ENCODE assay signal across 27 cellular contexts in genomic region chrX:135009838-135010237, GRCh38. TPM values are rescaled to one million over a fixed set of nuclear protein-coding genes. Genes with fewer than 3 reads are reported as not detected.
"Had no signal": no experiment of that assay in that cellular context is flagged by ENCODE, and none has a peak within 500 bp of the region (broad histone marks: within the 10 kb centered on the region; RNA-seq: fewer than 3 reads in every experiment).

No MANE protein-coding gene starts in this region.

- H3K4me1 Mint-ChIP-seq: activated CD4-positive, alpha-beta T cell treated with anti-CD3 and anti-CD28 coated beads, Interleukin-2, amount 10 ng/mL, durations not matched to agents 7 days and 5 days; activated naive CD4-positive, alpha-beta T cell treated with anti-CD3 and anti-CD28 coated beads, Interleukin-2, amount 10 ng/mL, durations not matched to agents 7 days and 5 days; activated naive CD8-positive, alpha-beta T cell treated with anti-CD3 and anti-CD28 coated beads for 36 hours had no signal

- ATAC-seq: activated CD8-positive, alpha-beta T cell treated with anti-CD3 and anti-CD28 coated beads for 36 hours; activated T-cell treated with anti-CD3 and anti-CD28 coated beads, Interleukin-2, amount 50 U/mL, for 72 hours; Right ventricle myocardium inferior had no signal

- FAIRE-seq: TTC549 had no signal

- H3K4me3 ChIP-seq: breast epithelium, colonic mucosa had no signal

- DNase-seq: activated CD4-positive, alpha-beta T cell treated with anti-CD3 and anti-CD28 coated beads, Interleukin-2, amount 10 ng/mL, durations not matched to agents 7 days and 5 days; activated CD4-positive, CD25-positive, alpha-beta regulatory T cell; activated CD8-positive, alpha-beta memory T cell treated with anti-CD3 and anti-CD28 coated beads, Interleukin-2, amount 50 U/mL, for 4 hours; activated CD8-positive, alpha-beta T cell treated with anti-CD3 and anti-CD28 coated beads for 36 hours; activated gamma-delta T cell treated with Interleukin-2 at 50 U/mL for 16 hours; activated naive CD4-positive, alpha-beta T cell treated with anti-CD3 and anti-CD28 coated beads, Interleukin-2, amount 10 ng/mL, durations not matched to agents 7 days and 5 days; activated naive CD8-positive, alpha-beta T cell treated with anti-CD3 and anti-CD28 coated beads for 36 hours; activated T-cell treated with anti-CD3 and anti-CD28 coated beads, Interleukin-2, amount 50 U/mL, for 72 hours; anterior cingulate cortex; caudate nucleus; colonic mucosa; Karpas-422; MM.1S; NCI-H1105 treated with DMSO at 0.1 percent for 48 hours; NCI-H146; NCI-H2081 treated with DMSO at 0.1 percent for 48 hours; NCI-H446 treated with DMSO at 0.1 percent for 48 hours; NCI-H524 treated with DMSO at 0.1 percent for 48 hours; NCI-H748 treated with DMSO at 0.1 percent for 48 hours; RPMI8226; T-helper 2 cell; T1000 had no signal

- H3K36me3 Mint-ChIP-seq: activated naive CD4-positive, alpha-beta T cell treated with anti-CD3 and anti-CD28 coated beads, Interleukin-2, amount 10 ng/mL, durations not matched to agents 7 days and 5 days; activated naive CD8-positive, alpha-beta T cell treated with anti-CD3 and anti-CD28 coated beads for 36 hours had no signal

- H3K9me3 Mint-ChIP-seq: activated CD4-positive, alpha-beta T cell treated with anti-CD3 and anti-CD28 coated beads, Interleukin-2, amount 10 ng/mL, durations not matched to agents 7 days and 5 days; activated CD8-positive, alpha-beta T cell treated with anti-CD3 and anti-CD28 coated beads for 36 hours; activated naive CD4-positive, alpha-beta T cell treated with anti-CD3 and anti-CD28 coated beads, Interleukin-2, amount 10 ng/mL, durations not matched to agents 7 days and 5 days; activated naive CD8-positive, alpha-beta T cell treated with anti-CD3 and anti-CD28 coated beads for 36 hours; activated T-cell treated with anti-CD3 and anti-CD28 coated beads, Interleukin-2, amount 50 U/mL, for 72 hours; activated T-helper 2 cell treated with anti-CD3 and anti-CD28 coated beads, Interferon-gamma antibody, Interleukin-2, Interleukin-4, amounts not matched to agents 10 μg/mL and 5 μg/mL and 100 μg/mL, durations not matched to agents 14 hours and 24 hours and 36 hours had no signal

- H3K27ac ChIP-seq: breast epithelium, colonic mucosa had no signal

- H3K4me1 ChIP-seq: breast epithelium, colonic mucosa had no signal

- H3K9me3 ChIP-seq: breast epithelium, colonic mucosa had no signal

- H3K27me3 ChIP-seq: colonic mucosa had no signal

- H3K27ac Mint-ChIP-seq: activated CD4-positive, alpha-beta T cell treated with anti-CD3 and anti-CD28 coated beads, Interleukin-2, amount 10 ng/mL, durations not matched to agents 7 days and 5 days; activated CD8-positive, alpha-beta T cell treated with anti-CD3 and anti-CD28 coated beads for 36 hours; activated naive CD4-positive, alpha-beta T cell treated with anti-CD3 and anti-CD28 coated beads, Interleukin-2, amount 10 ng/mL, durations not matched to agents 7 days and 5 days; activated naive CD8-positive, alpha-beta T cell treated with anti-CD3 and anti-CD28 coated beads for 36 hours; activated T-cell treated with anti-CD3 and anti-CD28 coated beads, Interleukin-2, amount 50 U/mL, for 72 hours; activated T-helper 2 cell treated with anti-CD3 and anti-CD28 coated beads, Interferon-gamma antibody, Interleukin-2, Interleukin-4, amounts not matched to agents 10 μg/mL and 5 μg/mL and 100 μg/mL, durations not matched to agents 14 hours and 24 hours and 36 hours had no signal

- H3K27me3 Mint-ChIP-seq: activated CD8-positive, alpha-beta T cell treated with anti-CD3 and anti-CD28 coated beads for 36 hours; activated naive CD8-positive, alpha-beta T cell treated with anti-CD3 and anti-CD28 coated beads for 36 hours had no signal

- H3K36me3 ChIP-seq: breast epithelium, colonic mucosa had no signal

- H3K4me3 Mint-ChIP-seq: activated CD4-positive, alpha-beta T cell treated with anti-CD3 and anti-CD28 coated beads, Interleukin-2, amount 10 ng/mL, durations not matched to agents 7 days and 5 days; activated CD8-positive, alpha-beta T cell treated with anti-CD3 and anti-CD28 coated beads for 36 hours; activated naive CD4-positive, alpha-beta T cell treated with anti-CD3 and anti-CD28 coated beads, Interleukin-2, amount 10 ng/mL, durations not matched to agents 7 days and 5 days; activated naive CD8-positive, alpha-beta T cell treated with anti-CD3 and anti-CD28 coated beads for 36 hours; activated T-cell treated with anti-CD3 and anti-CD28 coated beads, Interleukin-2, amount 50 U/mL, for 72 hours had no signal

RNA-seq across cellular contexts. Expression of gene RTL8B, which starts 12.5 kb away (rescaled TPM):
- total RNA-seq: OCI-LY7 had no signal

RNA-seq across cellular contexts. Expression of gene RTL8C, which starts 22.3 kb away (rescaled TPM):
- total RNA-seq: OCI-LY7 had no signal

RNA-seq across cellular contexts. Expression of gene RTL8A, which starts 42.1 kb away (rescaled TPM):
- total RNA-seq: OCI-LY7 had no signal
